Comparison of ENCODE assay signal across 1 cellular context in genomic region chr6:157980288-157981131, GRCh38.
A peak's percentile ranks its signal among the peaks of the same experiment; 100 is the strongest.
TF ChIP-seq lines count a peak whose summit lies in the region.

No MANE protein-coding gene starts in this region.

TF ChIP-seq in GM12878, 131 proteins besides CTCF, POLR2A, EP300 and RAD21 (continued from another document):
- TF ChIP-seq EGR1 (IDR thresholded peaks at IDR 0.05; ENCODE audit: borderline replicate concordance in 1 of 2, low read depth in 2 of 2, low read length in 2 of 2) (no peak), SPI1 (IDR thresholded peaks at IDR 0.05; ENCODE audit: borderline replicate concordance, insufficient read depth, low read depth, low read length) (peak; percentile 51; the same call in 1 of the 2 replicates), TAF1 (IDR thresholded peaks at IDR 0.05; ENCODE audit: borderline replicate concordance, low read depth, low read length) (no peak), BHLHE40 (IDR thresholded peaks at IDR 0.05; ENCODE audit: borderline replicate concordance in 1 of 2, low read depth in 2 of 2, low read length in 1 of 2) (peak in 1 of 2 experiments; percentile 76; a peak in 2 of 4 replicates), E4F1 (IDR thresholded peaks at IDR 0.05; ENCODE audit: borderline replicate concordance, partially characterized antibody) (no peak), USF1 (IDR thresholded peaks at IDR 0.05; ENCODE audit: borderline replicate concordance, extremely low read length, insufficient read depth, low read depth, low read length) (no peak), MAX (IDR thresholded peaks at IDR 0.05; ENCODE audit: low read depth, low read length) (0 out of 2 replicates have a peak, but pooled peaks have one; percentile 21), SUZ12 (IDR thresholded peaks at IDR 0.05; ENCODE audit: unreplicated experiment) (no peak), PML (IDR thresholded peaks at IDR 0.05; ENCODE audit: low read length) (no peak)
